ENCODE assay signal across 8 cellular contexts in genomic region chr14:73612339-73613045, GRCh38. TPM values are rescaled to one million over a fixed set of nuclear protein-coding genes. Genes with fewer than 3 reads are reported as not detected.
DNase-seq lines count a peak whose midpoint lies in the region; ATAC-seq, FAIRE-seq and TF ChIP-seq lines count a peak whose summit lies in the region.

A gene with protein sequence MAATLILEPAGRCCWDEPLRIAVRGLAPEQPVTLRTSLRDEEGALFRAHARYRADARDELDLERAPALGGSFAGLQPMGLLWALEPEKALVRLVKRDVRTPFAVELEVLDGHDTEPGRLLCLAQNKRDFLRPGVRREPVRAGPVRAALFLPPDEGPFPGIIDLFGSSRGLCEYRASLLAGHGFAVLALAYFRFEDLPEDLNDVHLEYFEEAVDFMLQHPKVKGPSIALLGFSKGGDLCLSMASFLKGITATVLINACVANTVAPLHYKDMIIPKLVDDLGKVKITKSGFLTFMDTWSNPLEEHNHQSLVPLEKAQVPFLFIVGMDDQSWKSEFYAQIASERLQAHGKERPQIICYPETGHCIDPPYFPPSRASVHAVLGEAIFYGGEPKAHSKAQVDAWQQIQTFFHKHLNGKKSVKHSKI (plus strand): TSS chr14:73612517. CDS start chr14:73612572, 55 bp downstream.

- peaks cover 3% of the 10 kb centered on the region for H3K9me3 Mint-ChIP-seq in activated CD4-positive, alpha-beta T cell treated with anti-CD3 and anti-CD28 coated beads, Interleukin-2, amount 10 ng/mL, durations not matched to agents 24 days and 14 days

- ATAC-seq in HG02678 (IDR thresholded peaks at IDR 0.05; ENCODE audit: unreplicated experiment) (peak; percentile 73), left lung (peak; percentile 96)

- H3K27ac Mint-ChIP-seq in activated CD4-positive, alpha-beta T cell treated with anti-CD3 and anti-CD28 coated beads, Interleukin-2, amount 10 ng/mL, durations not matched to agents 24 days and 14 days = peak within 1 kb of the TSS; percentile 51

- TF ChIP-seq CTCF in left lung (IDR thresholded peaks at IDR 0.05) = no peak

- H3K27ac ChIP-seq in left lung = peak within 1 kb of the TSS; percentile 65 to 81

- peak within 1 kb of the TSS; percentile 59 to 62 for H3K4me3 ChIP-seq in left lung

- peak within 1 kb of the TSS; percentile 81 for H3K4me3 Mint-ChIP-seq in activated CD4-positive, alpha-beta T cell treated with anti-CD3 and anti-CD28 coated beads, Interleukin-2, amount 10 ng/mL, durations not matched to agents 24 days and 14 days

- DNase-seq in GM12892 (ENCODE audit: insufficient read length) (peak; percentile 50), NCI-H345 treated with DMSO at 0.1 percent for 48 hours (lab: John Stamatoyannopoulos, UW; ENCODE audit: unreplicated experiment) (peak; percentile 30), dedifferentiated amniotic fluid mesenchymal stem cell (ENCODE audit: extremely low spot score) (peak; percentile 72), left lung (peak; percentile 76 to 88), NCI-H1048 (lab: John Stamatoyannopoulos, UW) (no peak)
- peak; percentile 90 for DNase-seq in activated CD4-positive, alpha-beta T cell treated with anti-CD3 and anti-CD28 coated beads, Interleukin-2, amount 10 ng/mL, durations not matched to agents 24 days and 14 days
- DNase-seq in stimulated activated CD4-positive, alpha-beta T cell treated with anti-CD3 and anti-CD28 coated beads, Interleukin-2, amount 100 ng/mL, for 24 hours = peak; percentile 66 to 80

- peaks cover 0 to 9% of the 10 kb centered on the region in 2 donors for H3K4me1 ChIP-seq in left lung

- no peaks in the 10 kb centered on the region for H3K36me3 ChIP-seq in left lung

- peaks cover 8% of the 10 kb centered on the region for H3K27me3 Mint-ChIP-seq in activated CD4-positive, alpha-beta T cell treated with anti-CD3 and anti-CD28 coated beads, Interleukin-2, amount 10 ng/mL, durations not matched to agents 24 days and 14 days

- intact Hi-C loops in activated CD4-positive, alpha-beta T cell treated with anti-CD3 and anti-CD28 coated beads, Interleukin-2, amount 10 ng/mL, durations not matched to agents 24 days and 14 days (cut with micrococcal nuclease) = loop anchor here (10.0 kb wide), 1 partner anchor 48 kb away; the partner anchor contains the start of gene ACOT2
- intact Hi-C loops in left lung (cut with DNase I) = no loop called here

- peak; percentile 76 for FAIRE-seq in GM12892 (lab: Jason Lieb, UNC)

- no peaks in the 10 kb centered on the region for H3K36me3 Mint-ChIP-seq in activated CD4-positive, alpha-beta T cell treated with anti-CD3 and anti-CD28 coated beads, Interleukin-2, amount 10 ng/mL, durations not matched to agents 24 days and 14 days (ENCODE audit: low read depth)

- TF ChIP-seq POLR2A in GM12892 (IDR thresholded peaks at IDR 0.05; ENCODE audit: low read depth, low read length) = peak; percentile 52; the same call in 1 of the 2 replicates

- peaks cover 0 to 22% of the 10 kb centered on the region in 2 donors for H3K27me3 ChIP-seq in left lung

- H3K4me1 Mint-ChIP-seq in activated CD4-positive, alpha-beta T cell treated with anti-CD3 and anti-CD28 coated beads, Interleukin-2, amount 10 ng/mL, durations not matched to agents 24 days and 14 days = peaks cover 8% of the 10 kb centered on the region

- H3K9me3 ChIP-seq in left lung = no peaks in the 10 kb centered on the region

RNA-seq across cellular contexts. Expression of the gene that starts here (rescaled TPM):
- not detected for polyA plus RNA-seq in GM12892 (2012; ENCODE audit: missing spikeins)
- not detected in 2 replicates for total RNA-seq in activated CD4-positive, alpha-beta T cell treated with anti-CD3 and anti-CD28 coated beads, Interleukin-2, amount 10 ng/mL, durations not matched to agents 24 days and 14 days
- total RNA-seq in left lung = not detected

Comparison
In these comparisons a context has a peak if more than half of its experiments do, and no peak if none do; other contexts are left out.
1. Peak in DNase-seq in activated CD4-positive, alpha-beta T cell treated with anti-CD3 and anti-CD28 coated beads, Interleukin-2, amount 10 ng/mL, durations not matched to agents 24 days and 14 days; RNA of the gene not detected or under 1 TPM.
2. Peak in DNase-seq, ATAC-seq, H3K4me3 ChIP-seq and H3K27ac ChIP-seq in left lung; RNA of the gene not detected or under 1 TPM.